In the genomic region with DNA sequence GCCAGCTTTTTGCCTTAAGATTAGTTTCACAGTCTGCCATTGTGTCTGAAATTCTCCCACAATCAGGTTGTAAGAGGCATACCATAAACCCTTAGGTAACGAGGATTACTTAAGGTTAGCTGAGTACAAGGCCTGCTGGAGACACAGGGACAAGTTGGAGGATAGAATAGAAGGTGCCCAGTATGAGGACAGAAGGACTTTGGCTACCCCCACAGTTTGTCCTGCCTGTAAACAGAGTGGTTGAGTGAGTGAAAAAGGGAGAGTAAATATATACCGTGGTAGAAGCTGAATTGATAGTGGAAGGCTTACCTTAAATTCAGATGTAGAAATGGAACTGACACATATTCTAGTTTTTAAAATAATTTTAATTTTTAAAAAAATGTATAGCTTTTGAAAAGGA, we compare ENCODE assay signal across 18 cellular contexts.
"Had no signal": no experiment of that assay in that cellular context is flagged by ENCODE, and none has a peak within 500 bp of the region (broad histone marks: within the 10 kb centered on the region; RNA-seq: fewer than 3 reads in every experiment).

No MANE protein-coding gene starts in this region.

- H3K27ac ChIP-seq: breast epithelium, gastroesophageal sphincter, neutrophil, suprapubic skin had no signal

- H3K36me3 ChIP-seq: breast epithelium had no signal

- ATAC-seq: activated T-cell treated with anti-CD3 and anti-CD28 coated beads, Interleukin-2, amount 50 U/mL, for 4 hours; gastroesophageal sphincter; heart right ventricle had no signal

- DNase-seq: activated CD4-positive, alpha-beta T cell treated with anti-CD3 and anti-CD28 coated beads, Interleukin-2, amount 50 U/mL, for 48 hours; activated gamma-delta T cell treated with Interleukin-2 at 50 U/mL for 16 hours; activated T-cell treated with anti-CD3 and anti-CD28 coated beads, Interleukin-2, amount 50 U/mL, for 4 hours; aorta; dermis blood vessel endothelial cell; heart right ventricle; naive B cell; stimulated activated CD4-positive, alpha-beta T cell treated with anti-CD3 and anti-CD28 coated beads, Interleukin-15, amount 100 ng/mL, for 24 hours; stimulated activated CD4-positive, alpha-beta T cell treated with anti-CD3 and anti-CD28 coated beads, Interleukin-4, amount 100 ng/mL, for 1 hour; stimulated activated naive CD4-positive, alpha-beta T cell treated with Interleukin-2 at 50 U/mL for 16 hours; SW 1271 had no signal

- H3K4me3 Mint-ChIP-seq: activated T-cell treated with anti-CD3 and anti-CD28 coated beads, Interleukin-2, amount 50 U/mL, for 4 hours; naive B cell; T-helper 2 cell treated with Interferon-gamma antibody and Interleukin-4, amounts not matched to agents 5 μg/mL and 100 μg/mL, for 36 hours; type B pancreatic cell had no signal

- H3K9me3 ChIP-seq: breast epithelium, gastroesophageal sphincter, heart right ventricle, neutrophil, suprapubic skin had no signal

- H3K4me1 ChIP-seq: breast epithelium had no signal

- H3K9me3 Mint-ChIP-seq: activated T-cell treated with anti-CD3 and anti-CD28 coated beads, Interleukin-2, amount 50 U/mL, for 4 hours; naive B cell; T-helper 2 cell treated with Interferon-gamma antibody and Interleukin-4, amounts not matched to agents 5 μg/mL and 100 μg/mL, for 36 hours; type B pancreatic cell had no signal

- H3K27me3 Mint-ChIP-seq: naive B cell, type B pancreatic cell had no signal

- H3K27ac Mint-ChIP-seq: T-helper 2 cell treated with Interferon-gamma antibody and Interleukin-4, amounts not matched to agents 5 μg/mL and 100 μg/mL, for 36 hours; type B pancreatic cell had no signal

- H3K27me3 ChIP-seq: breast epithelium, gastroesophageal sphincter, heart right ventricle, neutrophil, suprapubic skin had no signal

- H3K4me3 ChIP-seq: breast epithelium, gastroesophageal sphincter, heart right ventricle, lung, suprapubic skin had no signal
